In genomic region chr2:234494361-234495075, GRCh38 we compare ENCODE assay signal across 8 cellular contexts. TPM values are rescaled to one million over a fixed set of nuclear protein-coding genes. Genes with fewer than 3 reads are reported as not detected.
DNase-seq lines count a peak whose midpoint lies in the region; ATAC-seq and TF ChIP-seq lines count a peak whose summit lies in the region.

No MANE protein-coding gene starts in this region.

- H3K9ac ChIP-seq in colonic mucosa (ENCODE audit: low read depth in 2 of 2, low read length in 2 of 2), result peak overlapping the region; percentile 28 to 52

- no peak for ATAC-seq in activated CD4-positive, alpha-beta T cell treated with anti-CD3 and anti-CD28 coated beads for 36 hours
- ATAC-seq in HG02852 (IDR thresholded peaks at IDR 0.05; ENCODE audit: unreplicated experiment) (no peak), HG03135 (IDR thresholded peaks at IDR 0.05; ENCODE audit: unreplicated experiment) (no peak)

- no peaks in the 10 kb centered on the region for H3K36me3 ChIP-seq in colonic mucosa

- POLR2A ChIA-PET in activated CD4-positive, alpha-beta T cell treated with anti-CD3 and anti-CD28 coated beads for 36 hours (lab: Charles Lee), result no interaction called here

- DNase-seq in activated CD4-positive, alpha-beta T cell treated with anti-CD3 and anti-CD28 coated beads for 36 hours, result no peak
- no peak for DNase-seq in activated CD4-positive, alpha-beta T cell treated with anti-CD3 and anti-CD28 coated beads, Interleukin-2, amount 50 U/mL, for 4 hours
- DNase-seq in NCI-H510A treated with DMSO at 0.1 percent for 48 hours (lab: John Stamatoyannopoulos, UW) (peak; percentile 78), colonic mucosa (no peak), myocyte (ENCODE audit: low read depth) (peak; percentile 39), GM19238 (ENCODE audit: insufficient read length, low spot score) (no peak)

- TF ChIP-seq CTCF in colonic mucosa (IDR thresholded peaks at IDR 0.05), result no peak

- no peaks in the 10 kb centered on the region for H3K9me3 Mint-ChIP-seq in activated CD4-positive, alpha-beta T cell treated with anti-CD3 and anti-CD28 coated beads for 36 hours (ENCODE audit: low read depth)

- H3K4me3 Mint-ChIP-seq in activated CD4-positive, alpha-beta T cell treated with anti-CD3 and anti-CD28 coated beads for 36 hours, result peak overlapping the region; percentile 96

- peaks cover 28% of the 10 kb centered on the region for H3K36me3 Mint-ChIP-seq in activated CD4-positive, alpha-beta T cell treated with anti-CD3 and anti-CD28 coated beads for 36 hours (ENCODE audit: low read depth)

- intact Hi-C loops in activated CD4-positive, alpha-beta T cell treated with anti-CD3 and anti-CD28 coated beads for 36 hours (cut with DNase I, micrococcal nuclease), result loop anchor here (1.0 to 5.0 kb wide), 3 partner anchors 30 to 502 kb away; no protein-coding TSS in a partner anchor
- intact Hi-C loops in colonic mucosa (cut with DNase I), result loop anchor here (5.0 kb wide), 1 partner anchor 207 kb away; no protein-coding TSS in a partner anchor

- H3K9me3 ChIP-seq in colonic mucosa, result no peaks in the 10 kb centered on the region

- peaks cover 4% of the 10 kb centered on the region for H3K4me1 ChIP-seq in colonic mucosa

- H3K27me3 ChIP-seq in colonic mucosa, result peaks cover 16% of the 10 kb centered on the region

- H3K27me3 Mint-ChIP-seq in activated CD4-positive, alpha-beta T cell treated with anti-CD3 and anti-CD28 coated beads for 36 hours, result no peaks in the 10 kb centered on the region

- H3K27ac Mint-ChIP-seq in activated CD4-positive, alpha-beta T cell treated with anti-CD3 and anti-CD28 coated beads for 36 hours, result peak overlapping the region; percentile 98

- peak overlapping the region; percentile 64 for H3K27ac ChIP-seq in colonic mucosa

- peaks cover 49% of the 10 kb centered on the region for H3K4me1 Mint-ChIP-seq in activated CD4-positive, alpha-beta T cell treated with anti-CD3 and anti-CD28 coated beads for 36 hours

- CTCF ChIA-PET in activated CD4-positive, alpha-beta T cell treated with anti-CD3 and anti-CD28 coated beads for 36 hours (lab: Charles Lee), result interaction anchor here (0.7 to 2.0 kb wide), 2 partner anchors 11 to 40 kb away, joined by 3 to 6 read pairs; no protein-coding TSS in a partner anchor

- H3K4me3 ChIP-seq in colonic mucosa, result peak overlapping the region; percentile 50

RNA-seq across cellular contexts. Expression of gene ARL4C, which starts 2.4 kb away (rescaled TPM):
- total RNA-seq in activated CD4-positive, alpha-beta T cell treated with anti-CD3 and anti-CD28 coated beads for 36 hours, result 10 to 100 TPM; 27.2 to 32.8 TPM
- total RNA-seq in colonic mucosa, result 1 to 10 TPM; 1.8 to 4.9 TPM
- 27.7 and 32.9 TPM in 2 replicates for total RNA-seq in myocyte
- 59.0 TPM for polyA plus RNA-seq in myocyte (2012)

Comparison
In these comparisons a context has a peak if more than half of its experiments do, and no peak if none do; other contexts are left out.
1. DNase-seq: peak in NCI-H510A treated with DMSO at 0.1 percent for 48 hours (single experiment) and myocyte (single experiment); none in activated CD4-positive, alpha-beta T cell treated with anti-CD3 and anti-CD28 coated beads for 36 hours (single experiment), activated CD4-positive, alpha-beta T cell treated with anti-CD3 and anti-CD28 coated beads, Interleukin-2, amount 50 U/mL, for 4 hours (0 of 2), colonic mucosa (single experiment) and GM19238 (single experiment).